ENCODE assay signal across 8 cellular contexts in genomic region chr4:101306225-101306624, GRCh38. TPM values are rescaled to one million over a fixed set of nuclear protein-coding genes. Genes with fewer than 3 reads are reported as not detected.
A peak's percentile ranks its signal among the peaks of the same experiment; 100 is the strongest.
DNase-seq lines count a peak whose midpoint lies in the region; ATAC-seq lines count a peak whose summit lies in the region.

No MANE protein-coding gene starts in this region.

- peaks cover 0 to 2% of the 10 kb centered on the region in 2 donors for H3K36me3 Mint-ChIP-seq in CD4-positive, alpha-beta memory T cell
- peaks cover 3% of the 10 kb centered on the region for H3K36me3 Mint-ChIP-seq in effector memory CD8-positive, alpha-beta T cell (ENCODE audit: insufficient read depth)

- DNase-seq in CD4-positive, alpha-beta memory T cell, result no peak
- DNase-seq in effector memory CD8-positive, alpha-beta T cell, result no peak
- DNase-seq in NCI-H2081 treated with DMSO at 0.1 percent for 48 hours (lab: John Stamatoyannopoulos, UW), result no peak
- DNase-seq in DMS53 (lab: John Stamatoyannopoulos, UW), result no peak
- no peak for DNase-seq in dedifferentiated amniotic fluid mesenchymal stem cell (ENCODE audit: extremely low spot score)

- peak overlapping the region in 5 of 7 donors; percentile 36 to 82 (median 75) for H3K27ac Mint-ChIP-seq in CD4-positive, alpha-beta memory T cell
- H3K27ac Mint-ChIP-seq in effector memory CD8-positive, alpha-beta T cell, result peak overlapping the region; percentile 16 to 63

- H3K9me3 Mint-ChIP-seq in CD4-positive, alpha-beta memory T cell, result no peaks in the 10 kb centered on the region
- H3K9me3 Mint-ChIP-seq in effector memory CD8-positive, alpha-beta T cell, result no peaks in the 10 kb centered on the region

- ATAC-seq in GM19463 (IDR thresholded peaks at IDR 0.05; ENCODE audit: unreplicated experiment), result peak; percentile 57
- ATAC-seq in HG03432 (IDR thresholded peaks at IDR 0.05; ENCODE audit: unreplicated experiment), result peak; percentile 80
- peak; percentile 76 for ATAC-seq in effector memory CD8-positive, alpha-beta T cell (replicated peaks)
- ATAC-seq in GM19324 (IDR thresholded peaks at IDR 0.05; ENCODE audit: low FRiP score, unreplicated experiment), result no peak

- H3K4me1 ChIP-seq in CD4-positive, alpha-beta memory T cell (ENCODE audit: insufficient read depth, low read length), result peaks cover 41% of the 10 kb centered on the region

- H3K27me3 ChIP-seq in CD4-positive, alpha-beta memory T cell (ENCODE audit: insufficient read depth, low read length), result no peaks in the 10 kb centered on the region

- POLR2A ChIA-PET in CD4-positive, alpha-beta memory T cell (lab: Charles Lee; ENCODE audit: partially characterized antibody), result interaction anchor here (1.0 to 1.1 kb wide), 2 partner anchors 22 to 286 kb away, joined by 3 read pairs; no protein-coding TSS in a partner anchor

- no peak overlapping the region for H3K4me3 ChIP-seq in CD4-positive, alpha-beta memory T cell (ENCODE audit: low read length in 2 of 2)

- intact Hi-C loops in CD4-positive, alpha-beta memory T cell (cut with micrococcal nuclease), result no loop called here

- CTCF ChIA-PET in CD4-positive, alpha-beta memory T cell (lab: Charles Lee; ENCODE audit: partially characterized antibody), result interaction anchor here (0.7 to 1.8 kb wide), 4 partner anchors 19 to 424 kb away, joined by 3 to 6 read pairs (median 4); no protein-coding TSS in a partner anchor

- no peaks in the 10 kb centered on the region for H3K36me3 ChIP-seq in CD4-positive, alpha-beta memory T cell (ENCODE audit: insufficient read depth, low read length)

- H3K27me3 Mint-ChIP-seq in CD4-positive, alpha-beta memory T cell, result no peaks in the 10 kb centered on the region
- H3K27me3 Mint-ChIP-seq in effector memory CD8-positive, alpha-beta T cell, result no peaks in the 10 kb centered on the region

- peak overlapping the region in 7 of 8 donors; percentile 45 to 76 (median 70) for H3K4me3 Mint-ChIP-seq in CD4-positive, alpha-beta memory T cell
- peak overlapping the region; percentile 63 to 71 for H3K4me3 Mint-ChIP-seq in effector memory CD8-positive, alpha-beta T cell

- H3K4me1 Mint-ChIP-seq in CD4-positive, alpha-beta memory T cell, result peaks cover 32 to 65% (median 42%) of the 10 kb centered on the region in 4 donors
- H3K4me1 Mint-ChIP-seq in effector memory CD8-positive, alpha-beta T cell (ENCODE audit: low read depth in 2 of 2), result peaks cover 25 to 42% of the 10 kb centered on the region in 2 donors

- no peak overlapping the region for H3K27ac ChIP-seq in CD4-positive, alpha-beta memory T cell (ENCODE audit: low read depth, low read length)

- H3K9me3 ChIP-seq in CD4-positive, alpha-beta memory T cell (ENCODE audit: control insufficient read depth in 1 of 2, low read length in 2 of 2), result no peaks in the 10 kb centered on the region

RNA-seq across cellular contexts. Expression of gene PPP3CA, which starts 41.1 kb away (rescaled TPM):
- total RNA-seq in CD4-positive, alpha-beta memory T cell, result 10 to 100 TPM; 38.3 to 41.8 TPM
- polyA plus RNA-seq in CD4-positive, alpha-beta memory T cell, result 1 to 10 TPM; 5.0 to 7.4 TPM
